ENCODE assay signal across 17 cellular contexts in the genomic region with DNA sequence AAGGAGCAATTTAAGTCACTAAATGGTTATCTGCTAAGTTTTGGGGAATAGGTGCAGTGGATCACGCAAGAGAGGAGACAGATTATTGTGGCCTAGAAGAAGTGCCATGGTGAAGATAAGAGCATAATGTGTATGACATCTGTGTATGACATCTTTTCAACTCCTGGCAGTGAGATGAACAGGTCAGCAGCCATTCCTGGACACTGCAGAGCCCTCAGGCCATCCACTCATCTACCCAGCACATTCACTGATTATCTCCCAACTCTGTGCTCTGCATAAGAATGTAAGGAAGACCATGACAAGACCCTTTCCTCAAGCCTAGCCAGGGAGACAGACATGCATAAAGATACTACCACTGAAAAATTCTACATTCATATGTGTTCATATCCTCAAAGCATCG.
"Had no signal": no experiment of that assay in that cellular context is flagged by ENCODE, and none has a peak within 500 bp of the region (broad histone marks: within the 10 kb centered on the region; RNA-seq: fewer than 3 reads in every experiment).

No MANE protein-coding gene starts in this region.

- H3K36me3 Mint-ChIP-seq: natural killer cell; stimulated activated memory B cell treated with anti-CD40 and anti-IgM and Interleukin-4, amounts not matched to agents 10 μg/mL and 1 μg/mL and 100 μg/mL, for 72 hours had no signal

- H3K4me3 ChIP-seq: dorsolateral prefrontal cortex, left lung, pancreas, thyroid gland had no signal

- DNase-seq: central memory CD4-positive, alpha-beta T cell; dorsolateral prefrontal cortex; effector CD4-positive, alpha-beta T cell; head of caudate nucleus; hippocampal formation; left cardiac atrium; left lung; mammary epithelial cell; natural killer cell; pancreas; stimulated activated CD4-positive, alpha-beta T cell treated with anti-CD3 and anti-CD28 coated beads, Interleukin-2, amount 100 ng/mL, for 24 hours; stimulated activated CD4-positive, alpha-beta T cell treated with anti-CD3 and anti-CD28 coated beads, Interleukin-4, amount 100 ng/mL, for 4 hours; thyroid gland had no signal

- H3K27me3 Mint-ChIP-seq: stimulated activated memory B cell treated with anti-CD40 and anti-IgM and Interleukin-4, amounts not matched to agents 10 μg/mL and 1 μg/mL and 100 μg/mL, for 72 hours; stimulated activated naive CD8-positive, alpha-beta T cell treated with anti-CD3 and anti-CD28 coated beads, Interleukin-15, Interleukin-2, amounts not matched to agents 100 ng/mL and 50 ng/mL, for 24 hours; type B pancreatic cell had no signal

- H3K9me3 ChIP-seq: left lung, neutrophil, pancreas, thyroid gland had no signal

- H3K27ac Mint-ChIP-seq: natural killer cell; stimulated activated memory B cell treated with anti-CD40 and anti-IgM and Interleukin-4, amounts not matched to agents 10 μg/mL and 1 μg/mL and 100 μg/mL, for 72 hours; stimulated activated naive CD8-positive, alpha-beta T cell treated with anti-CD3 and anti-CD28 coated beads, Interleukin-15, Interleukin-2, amounts not matched to agents 100 ng/mL and 50 ng/mL, for 24 hours; type B pancreatic cell had no signal

- H3K27me3 ChIP-seq: dorsolateral prefrontal cortex, left lung, neutrophil, pancreas, thyroid gland had no signal

- H3K9me3 Mint-ChIP-seq: natural killer cell; stimulated activated memory B cell treated with anti-CD40 and anti-IgM and Interleukin-4, amounts not matched to agents 10 μg/mL and 1 μg/mL and 100 μg/mL, for 72 hours; stimulated activated naive CD8-positive, alpha-beta T cell treated with anti-CD3 and anti-CD28 coated beads, Interleukin-15, Interleukin-2, amounts not matched to agents 100 ng/mL and 50 ng/mL, for 24 hours; type B pancreatic cell had no signal

- H3K36me3 ChIP-seq: left lung, neutrophil, pancreas, thyroid gland had no signal

- ATAC-seq: left lung; natural killer cell; pancreas; stimulated activated memory B cell treated with anti-CD40 and anti-IgM and Interleukin-4, amounts not matched to agents 10 μg/mL and 1 μg/mL and 100 μg/mL, for 72 hours had no signal

- H3K27ac ChIP-seq: dorsolateral prefrontal cortex, left lung, neutrophil, pancreas had no signal

- H3K4me3 Mint-ChIP-seq: natural killer cell; stimulated activated memory B cell treated with anti-CD40 and anti-IgM and Interleukin-4, amounts not matched to agents 10 μg/mL and 1 μg/mL and 100 μg/mL, for 72 hours; stimulated activated naive CD8-positive, alpha-beta T cell treated with anti-CD3 and anti-CD28 coated beads, Interleukin-15, Interleukin-2, amounts not matched to agents 100 ng/mL and 50 ng/mL, for 24 hours; type B pancreatic cell had no signal

- H3K4me1 Mint-ChIP-seq: natural killer cell; stimulated activated memory B cell treated with anti-CD40 and anti-IgM and Interleukin-4, amounts not matched to agents 10 μg/mL and 1 μg/mL and 100 μg/mL, for 72 hours had no signal
